Comparison of ENCODE assay signal across 1 cellular context in the genomic region with DNA sequence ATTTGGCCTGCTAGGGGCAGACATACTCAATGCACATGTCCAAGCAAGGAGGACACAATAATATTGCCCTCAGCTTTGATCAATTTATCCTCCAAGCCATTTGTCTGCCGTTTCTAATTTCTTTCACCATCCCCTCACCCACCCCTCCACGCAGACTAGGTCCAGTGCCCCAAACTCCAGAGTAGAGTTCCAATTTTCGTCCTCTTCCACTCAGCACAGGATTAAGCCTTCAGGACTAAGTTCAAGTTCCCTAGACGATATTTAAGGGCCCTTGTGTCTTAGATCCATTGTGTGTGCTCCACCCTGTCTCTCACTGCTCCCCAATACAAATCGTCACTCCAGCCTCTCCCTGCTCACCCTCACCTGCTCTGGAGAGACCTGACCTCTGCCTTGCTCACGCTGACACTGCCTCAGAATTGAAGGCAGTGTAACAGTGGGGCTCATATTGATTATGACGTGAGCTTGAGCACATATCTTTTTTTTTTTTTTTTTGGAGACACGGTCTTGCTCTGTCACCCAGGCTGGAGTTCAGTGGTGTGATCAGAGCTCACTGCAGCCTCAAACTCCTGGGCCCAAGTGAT.
A peak's percentile ranks its signal among the peaks of the same experiment; 100 is the strongest.
TF ChIP-seq lines count a peak whose summit lies in the region.

No MANE protein-coding gene starts in this region.

TF ChIP-seq in K562, 482 proteins besides CTCF, POLR2A, EP300 and RAD21 (continued from another document and continues in another):
- TF ChIP-seq, protein P1, sequence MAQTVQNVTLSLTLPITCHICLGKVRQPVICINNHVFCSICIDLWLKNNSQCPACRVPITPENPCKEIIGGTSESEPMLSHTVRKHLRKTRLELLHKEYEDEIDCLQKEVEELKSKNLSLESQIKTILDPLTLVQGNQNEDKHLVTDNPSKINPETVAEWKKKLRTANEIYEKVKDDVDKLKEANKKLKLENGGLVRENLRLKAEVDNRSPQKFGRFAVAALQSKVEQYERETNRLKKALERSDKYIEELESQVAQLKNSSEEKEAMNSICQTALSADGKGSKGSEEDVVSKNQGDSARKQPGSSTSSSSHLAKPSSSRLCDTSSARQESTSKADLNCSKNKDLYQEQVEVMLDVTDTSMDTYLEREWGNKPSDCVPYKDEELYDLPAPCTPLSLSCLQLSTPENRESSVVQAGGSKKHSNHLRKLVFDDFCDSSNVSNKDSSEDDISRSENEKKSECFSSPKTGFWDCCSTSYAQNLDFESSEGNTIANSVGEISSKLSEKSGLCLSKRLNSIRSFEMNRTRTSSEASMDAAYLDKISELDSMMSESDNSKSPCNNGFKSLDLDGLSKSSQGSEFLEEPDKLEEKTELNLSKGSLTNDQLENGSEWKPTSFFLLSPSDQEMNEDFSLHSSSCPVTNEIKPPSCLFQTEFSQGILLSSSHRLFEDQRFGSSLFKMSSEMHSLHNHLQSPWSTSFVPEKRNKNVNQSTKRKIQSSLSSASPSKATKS (CRISPR knock-in tag; IDR thresholded peaks at IDR 0.05) = no peak
- TF ChIP-seq NRF1 (conservative IDR thresholded peaks at IDR 0.05 in 1 of 2, IDR thresholded peaks at IDR 0.05 in 1 of 2) = no peak
- no peak for TF ChIP-seq CEBPG (CRISPR knock-in tag; IDR thresholded peaks at IDR 0.05)
- TF ChIP-seq CEBPG (tag; conservative IDR thresholded peaks at IDR 0.05 in 1 of 2, IDR thresholded peaks at IDR 0.05 in 1 of 2) = no peak
- TF ChIP-seq ZNF124 (CRISPR knock-in tag; IDR thresholded peaks at IDR 0.05) = peak; percentile 77; the same call in 1 of the 2 replicates
- no peak for TF ChIP-seq PTRF (tag; IDR thresholded peaks at IDR 0.05)
- no peak for TF ChIP-seq HDAC8 (tag; IDR thresholded peaks at IDR 0.05)
- no peak for TF ChIP-seq SIN3A (IDR thresholded peaks at IDR 0.05; ENCODE audit: borderline replicate concordance in 2 of 2, control insufficient read depth in 1 of 2, low read depth in 2 of 2, low read length in 2 of 2)
- TF ChIP-seq SRSF3 (IDR thresholded peaks at IDR 0.05; ENCODE audit: insufficient read depth, low read length) = no peak
- no peak for TF ChIP-seq CBFA2T3 (IDR thresholded peaks at IDR 0.05)
- TF ChIP-seq, protein P2, sequence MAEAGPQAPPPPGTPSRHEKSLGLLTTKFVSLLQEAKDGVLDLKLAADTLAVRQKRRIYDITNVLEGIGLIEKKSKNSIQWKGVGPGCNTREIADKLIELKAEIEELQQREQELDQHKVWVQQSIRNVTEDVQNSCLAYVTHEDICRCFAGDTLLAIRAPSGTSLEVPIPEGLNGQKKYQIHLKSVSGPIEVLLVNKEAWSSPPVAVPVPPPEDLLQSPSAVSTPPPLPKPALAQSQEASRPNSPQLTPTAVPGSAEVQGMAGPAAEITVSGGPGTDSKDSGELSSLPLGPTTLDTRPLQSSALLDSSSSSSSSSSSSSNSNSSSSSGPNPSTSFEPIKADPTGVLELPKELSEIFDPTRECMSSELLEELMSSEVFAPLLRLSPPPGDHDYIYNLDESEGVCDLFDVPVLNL (CRISPR knock-in tag; IDR thresholded peaks at IDR 0.05; ENCODE audit: low read depth) = no peak
- TF ChIP-seq, protein P3, sequence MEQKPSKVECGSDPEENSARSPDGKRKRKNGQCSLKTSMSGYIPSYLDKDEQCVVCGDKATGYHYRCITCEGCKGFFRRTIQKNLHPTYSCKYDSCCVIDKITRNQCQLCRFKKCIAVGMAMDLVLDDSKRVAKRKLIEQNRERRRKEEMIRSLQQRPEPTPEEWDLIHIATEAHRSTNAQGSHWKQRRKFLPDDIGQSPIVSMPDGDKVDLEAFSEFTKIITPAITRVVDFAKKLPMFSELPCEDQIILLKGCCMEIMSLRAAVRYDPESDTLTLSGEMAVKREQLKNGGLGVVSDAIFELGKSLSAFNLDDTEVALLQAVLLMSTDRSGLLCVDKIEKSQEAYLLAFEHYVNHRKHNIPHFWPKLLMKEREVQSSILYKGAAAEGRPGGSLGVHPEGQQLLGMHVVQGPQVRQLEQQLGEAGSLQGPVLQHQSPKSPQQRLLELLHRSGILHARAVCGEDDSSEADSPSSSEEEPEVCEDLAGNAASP (IDR thresholded peaks at IDR 0.05) = no peak
- TF ChIP-seq, protein P4, sequence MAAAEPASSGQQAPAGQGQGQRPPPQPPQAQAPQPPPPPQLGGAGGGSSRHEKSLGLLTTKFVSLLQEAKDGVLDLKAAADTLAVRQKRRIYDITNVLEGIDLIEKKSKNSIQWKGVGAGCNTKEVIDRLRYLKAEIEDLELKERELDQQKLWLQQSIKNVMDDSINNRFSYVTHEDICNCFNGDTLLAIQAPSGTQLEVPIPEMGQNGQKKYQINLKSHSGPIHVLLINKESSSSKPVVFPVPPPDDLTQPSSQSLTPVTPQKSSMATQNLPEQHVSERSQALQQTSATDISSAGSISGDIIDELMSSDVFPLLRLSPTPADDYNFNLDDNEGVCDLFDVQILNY (CRISPR knock-in tag; IDR thresholded peaks at IDR 0.05) = no peak
- 0 out of 2 replicates have a peak, but pooled peaks have one; percentile 55 for TF ChIP-seq HSF4 (CRISPR knock-in tag; IDR thresholded peaks at IDR 0.05; ENCODE audit: borderline replicate concordance)
- TF ChIP-seq, protein P5, sequence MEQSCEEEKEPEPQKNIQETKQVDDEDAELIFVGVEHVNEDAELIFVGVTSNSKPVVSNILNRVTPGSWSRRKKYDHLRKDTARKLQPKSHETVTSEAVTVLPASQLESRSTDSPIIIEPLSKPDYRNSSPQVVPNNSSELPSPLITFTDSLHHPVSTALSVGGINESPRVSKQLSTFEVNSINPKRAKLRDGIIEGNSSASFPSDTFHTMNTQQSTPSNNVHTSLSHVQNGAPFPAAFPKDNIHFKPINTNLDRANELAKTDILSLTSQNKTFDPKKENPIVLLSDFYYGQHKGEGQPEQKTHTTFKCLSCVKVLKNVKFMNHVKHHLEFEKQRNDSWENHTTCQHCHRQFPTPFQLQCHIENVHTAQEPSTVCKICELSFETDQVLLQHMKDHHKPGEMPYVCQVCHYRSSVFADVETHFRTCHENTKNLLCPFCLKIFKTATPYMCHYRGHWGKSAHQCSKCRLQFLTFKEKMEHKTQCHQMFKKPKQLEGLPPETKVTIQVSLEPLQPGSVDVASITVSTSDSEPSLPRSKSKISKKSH (CRISPR knock-in tag; IDR thresholded peaks at IDR 0.05) = no peak
- TF ChIP-seq MCM3 (IDR thresholded peaks at IDR 0.05) = no peak
- TF ChIP-seq HCFC1 (IDR thresholded peaks at IDR 0.05; ENCODE audit: low read depth, low read length) = no peak
- no peak for TF ChIP-seq ZNF174 (CRISPR knock-in tag; IDR thresholded peaks at IDR 0.05)
- no peak for TF ChIP-seq KAT2B (IDR thresholded peaks at IDR 0.05; ENCODE audit: low read depth, low read length)
- TF ChIP-seq, protein P6, sequence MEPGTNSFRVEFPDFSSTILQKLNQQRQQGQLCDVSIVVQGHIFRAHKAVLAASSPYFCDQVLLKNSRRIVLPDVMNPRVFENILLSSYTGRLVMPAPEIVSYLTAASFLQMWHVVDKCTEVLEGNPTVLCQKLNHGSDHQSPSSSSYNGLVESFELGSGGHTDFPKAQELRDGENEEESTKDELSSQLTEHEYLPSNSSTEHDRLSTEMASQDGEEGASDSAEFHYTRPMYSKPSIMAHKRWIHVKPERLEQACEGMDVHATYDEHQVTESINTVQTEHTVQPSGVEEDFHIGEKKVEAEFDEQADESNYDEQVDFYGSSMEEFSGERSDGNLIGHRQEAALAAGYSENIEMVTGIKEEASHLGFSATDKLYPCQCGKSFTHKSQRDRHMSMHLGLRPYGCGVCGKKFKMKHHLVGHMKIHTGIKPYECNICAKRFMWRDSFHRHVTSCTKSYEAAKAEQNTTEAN (CRISPR knock-in tag; IDR thresholded peaks at IDR 0.05) = no peak
- no peak for TF ChIP-seq ZKSCAN3 (CRISPR knock-in tag; IDR thresholded peaks at IDR 0.05)
- TF ChIP-seq SMAD2 (IDR thresholded peaks at IDR 0.05; ENCODE audit: low read depth, low read length) = no peak
- TF ChIP-seq, protein P7, sequence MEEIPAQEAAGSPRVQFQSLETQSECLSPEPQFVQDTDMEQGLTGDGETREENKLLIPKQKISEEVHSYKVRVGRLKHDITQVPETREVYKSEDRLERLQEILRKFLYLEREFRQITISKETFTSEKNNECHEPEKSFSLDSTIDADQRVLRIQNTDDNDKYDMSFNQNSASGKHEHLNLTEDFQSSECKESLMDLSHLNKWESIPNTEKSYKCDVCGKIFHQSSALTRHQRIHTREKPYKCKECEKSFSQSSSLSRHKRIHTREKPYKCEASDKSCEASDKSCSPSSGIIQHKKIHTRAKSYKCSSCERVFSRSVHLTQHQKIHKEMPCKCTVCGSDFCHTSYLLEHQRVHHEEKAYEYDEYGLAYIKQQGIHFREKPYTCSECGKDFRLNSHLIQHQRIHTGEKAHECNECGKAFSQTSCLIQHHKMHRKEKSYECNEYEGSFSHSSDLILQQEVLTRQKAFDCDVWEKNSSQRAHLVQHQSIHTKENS (CRISPR knock-in tag; IDR thresholded peaks at IDR 0.05) = no peak
- TF ChIP-seq ZNF282 (CRISPR knock-in tag; IDR thresholded peaks at IDR 0.05) = peak; percentile 41; the same call in 1 of the 2 replicates
- TF ChIP-seq RHOXF2B (CRISPR knock-in tag; conservative IDR thresholded peaks at IDR 0.05) = no peak
- TF ChIP-seq, protein P8, sequence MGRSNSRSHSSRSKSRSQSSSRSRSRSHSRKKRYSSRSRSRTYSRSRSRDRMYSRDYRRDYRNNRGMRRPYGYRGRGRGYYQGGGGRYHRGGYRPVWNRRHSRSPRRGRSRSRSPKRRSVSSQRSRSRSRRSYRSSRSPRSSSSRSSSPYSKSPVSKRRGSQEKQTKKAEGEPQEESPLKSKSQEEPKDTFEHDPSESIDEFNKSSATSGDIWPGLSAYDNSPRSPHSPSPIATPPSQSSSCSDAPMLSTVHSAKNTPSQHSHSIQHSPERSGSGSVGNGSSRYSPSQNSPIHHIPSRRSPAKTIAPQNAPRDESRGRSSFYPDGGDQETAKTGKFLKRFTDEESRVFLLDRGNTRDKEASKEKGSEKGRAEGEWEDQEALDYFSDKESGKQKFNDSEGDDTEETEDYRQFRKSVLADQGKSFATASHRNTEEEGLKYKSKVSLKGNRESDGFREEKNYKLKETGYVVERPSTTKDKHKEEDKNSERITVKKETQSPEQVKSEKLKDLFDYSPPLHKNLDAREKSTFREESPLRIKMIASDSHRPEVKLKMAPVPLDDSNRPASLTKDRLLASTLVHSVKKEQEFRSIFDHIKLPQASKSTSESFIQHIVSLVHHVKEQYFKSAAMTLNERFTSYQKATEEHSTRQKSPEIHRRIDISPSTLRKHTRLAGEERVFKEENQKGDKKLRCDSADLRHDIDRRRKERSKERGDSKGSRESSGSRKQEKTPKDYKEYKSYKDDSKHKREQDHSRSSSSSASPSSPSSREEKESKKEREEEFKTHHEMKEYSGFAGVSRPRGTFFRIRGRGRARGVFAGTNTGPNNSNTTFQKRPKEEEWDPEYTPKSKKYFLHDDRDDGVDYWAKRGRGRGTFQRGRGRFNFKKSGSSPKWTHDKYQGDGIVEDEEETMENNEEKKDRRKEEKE (IDR thresholded peaks at IDR 0.05; ENCODE audit: borderline replicate concordance in 1 of 2, control insufficient read depth in 1 of 2, low read depth in 2 of 2, low read length in 1 of 2) = no peak
- TF ChIP-seq, protein P9, sequence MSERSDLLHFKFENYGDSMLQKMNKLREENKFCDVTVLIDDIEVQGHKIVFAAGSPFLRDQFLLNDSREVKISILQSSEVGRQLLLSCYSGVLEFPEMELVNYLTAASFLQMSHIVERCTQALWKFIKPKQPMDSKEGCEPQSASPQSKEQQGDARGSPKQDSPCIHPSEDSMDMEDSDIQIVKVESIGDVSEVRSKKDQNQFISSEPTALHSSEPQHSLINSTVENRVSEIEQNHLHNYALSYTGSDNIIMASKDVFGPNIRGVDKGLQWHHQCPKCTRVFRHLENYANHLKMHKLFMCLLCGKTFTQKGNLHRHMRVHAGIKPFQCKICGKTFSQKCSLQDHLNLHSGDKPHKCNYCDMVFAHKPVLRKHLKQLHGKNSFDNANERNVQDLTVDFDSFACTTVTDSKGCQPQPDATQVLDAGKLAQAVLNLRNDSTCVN (CRISPR knock-in tag; IDR thresholded peaks at IDR 0.05) = no peak
- no peak for TF ChIP-seq FUS (optimal IDR thresholded peaks at IDR 0.05; ENCODE audit: low read depth, low read length)
- no peak for TF ChIP-seq ZNF224 (CRISPR knock-in tag; IDR thresholded peaks at IDR 0.05)
- TF ChIP-seq, protein P10, sequence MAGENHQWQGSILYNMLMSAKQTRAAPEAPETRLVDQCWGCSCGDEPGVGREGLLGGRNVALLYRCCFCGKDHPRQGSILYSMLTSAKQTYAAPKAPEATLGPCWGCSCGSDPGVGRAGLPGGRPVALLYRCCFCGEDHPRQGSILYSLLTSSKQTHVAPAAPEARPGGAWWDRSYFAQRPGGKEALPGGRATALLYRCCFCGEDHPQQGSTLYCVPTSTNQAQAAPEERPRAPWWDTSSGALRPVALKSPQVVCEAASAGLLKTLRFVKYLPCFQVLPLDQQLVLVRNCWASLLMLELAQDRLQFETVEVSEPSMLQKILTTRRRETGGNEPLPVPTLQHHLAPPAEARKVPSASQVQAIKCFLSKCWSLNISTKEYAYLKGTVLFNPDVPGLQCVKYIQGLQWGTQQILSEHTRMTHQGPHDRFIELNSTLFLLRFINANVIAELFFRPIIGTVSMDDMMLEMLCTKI (IDR thresholded peaks at IDR 0.05; ENCODE audit: partially characterized antibody) = no peak
- no peak for TF ChIP-seq MCM2 (IDR thresholded peaks at IDR 0.05; ENCODE audit: low read depth)
- TF ChIP-seq ZNF507 (tag; conservative IDR thresholded peaks at IDR 0.05) = no peak
